Comparison of ENCODE assay signal across 1 cellular context in the genomic region with DNA sequence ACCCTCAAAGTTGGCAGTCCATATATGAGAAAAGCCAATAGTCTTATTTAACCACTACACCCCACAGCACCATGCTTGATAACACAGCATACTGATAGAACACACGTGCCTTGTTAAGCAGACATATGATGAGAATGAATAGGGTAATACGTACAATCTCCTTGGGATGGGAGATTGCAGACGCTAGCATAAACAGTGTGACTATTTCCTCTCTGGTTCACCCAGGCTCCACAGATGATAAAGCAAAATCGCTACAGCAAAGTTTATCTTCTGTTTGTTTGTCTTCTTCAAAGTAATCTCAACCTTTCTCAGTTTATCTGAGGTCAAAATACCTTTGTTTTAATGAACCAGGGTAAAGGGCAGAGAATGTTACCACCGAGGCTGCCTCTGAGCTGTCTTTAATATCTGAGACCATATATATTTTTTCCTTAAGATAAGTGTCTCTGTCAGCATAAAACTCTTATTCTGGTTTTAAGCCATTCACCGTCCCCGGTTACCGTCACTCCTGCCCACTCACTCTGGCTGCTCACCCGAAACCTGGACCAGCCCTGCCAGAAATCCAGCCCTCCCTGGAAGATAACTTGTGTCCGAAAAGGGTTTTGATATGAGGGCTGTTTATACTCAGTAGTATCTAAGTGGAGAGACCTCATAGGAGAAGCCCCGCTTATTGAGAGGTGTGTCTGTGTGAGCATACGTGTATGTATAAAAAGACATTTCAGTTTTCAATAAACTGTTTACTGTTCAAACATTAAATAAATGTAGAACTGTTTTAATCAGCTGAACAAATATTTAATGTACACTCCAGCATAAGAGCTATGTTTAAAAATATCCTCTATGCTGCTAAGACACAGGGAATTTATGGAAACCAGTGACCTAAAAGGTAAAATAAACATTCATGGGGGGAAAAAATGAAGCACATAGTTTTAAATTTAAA.
TF ChIP-seq lines count a peak whose summit lies in the region.

No MANE protein-coding gene starts in this region.

TF ChIP-seq in HepG2, 621 proteins besides CTCF, POLR2A, EP300 and RAD21 (continued from another document and continues in another):
- TF ChIP-seq, protein P1, sequence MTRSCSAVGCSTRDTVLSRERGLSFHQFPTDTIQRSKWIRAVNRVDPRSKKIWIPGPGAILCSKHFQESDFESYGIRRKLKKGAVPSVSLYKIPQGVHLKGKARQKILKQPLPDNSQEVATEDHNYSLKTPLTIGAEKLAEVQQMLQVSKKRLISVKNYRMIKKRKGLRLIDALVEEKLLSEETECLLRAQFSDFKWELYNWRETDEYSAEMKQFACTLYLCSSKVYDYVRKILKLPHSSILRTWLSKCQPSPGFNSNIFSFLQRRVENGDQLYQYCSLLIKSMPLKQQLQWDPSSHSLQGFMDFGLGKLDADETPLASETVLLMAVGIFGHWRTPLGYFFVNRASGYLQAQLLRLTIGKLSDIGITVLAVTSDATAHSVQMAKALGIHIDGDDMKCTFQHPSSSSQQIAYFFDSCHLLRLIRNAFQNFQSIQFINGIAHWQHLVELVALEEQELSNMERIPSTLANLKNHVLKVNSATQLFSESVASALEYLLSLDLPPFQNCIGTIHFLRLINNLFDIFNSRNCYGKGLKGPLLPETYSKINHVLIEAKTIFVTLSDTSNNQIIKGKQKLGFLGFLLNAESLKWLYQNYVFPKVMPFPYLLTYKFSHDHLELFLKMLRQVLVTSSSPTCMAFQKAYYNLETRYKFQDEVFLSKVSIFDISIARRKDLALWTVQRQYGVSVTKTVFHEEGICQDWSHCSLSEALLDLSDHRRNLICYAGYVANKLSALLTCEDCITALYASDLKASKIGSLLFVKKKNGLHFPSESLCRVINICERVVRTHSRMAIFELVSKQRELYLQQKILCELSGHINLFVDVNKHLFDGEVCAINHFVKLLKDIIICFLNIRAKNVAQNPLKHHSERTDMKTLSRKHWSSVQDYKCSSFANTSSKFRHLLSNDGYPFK (CRISPR knock-in tag; IDR thresholded peaks at IDR 0.05; ENCODE audit: borderline replicate concordance) = no peak
- TF ChIP-seq GABPB1 (CRISPR knock-in tag; IDR thresholded peaks at IDR 0.05) (no peak), HNF4A (CRISPR knock-in tag; IDR thresholded peaks at IDR 0.05) (peak; percentile 64; the same call in 1 of the 2 replicates), MIXL1 (CRISPR knock-in tag; IDR thresholded peaks at IDR 0.05) (peak; percentile 74; the same call in 1 of the 2 replicates), RCOR2 (CRISPR knock-in tag; IDR thresholded peaks at IDR 0.05) (0 out of 2 replicates have a peak, but pooled peaks have one; percentile 29), SRSF9 (IDR thresholded peaks at IDR 0.05; ENCODE audit: borderline replicate concordance, insufficient read depth, low read depth, low read length, poor library complexity, severe bottlenecking) (no peak), NR3C1 (CRISPR knock-in tag; IDR thresholded peaks at IDR 0.05) (no peak), SAP130 (CRISPR knock-in tag; IDR thresholded peaks at IDR 0.05; ENCODE audit: low read depth) (peak; percentile 45; the same call in 1 of the 2 replicates), CREM (IDR thresholded peaks at IDR 0.05) (peak; percentile 69; the same call in 1 of the 2 replicates), CREM (CRISPR knock-in tag; IDR thresholded peaks at IDR 0.05) (no peak), NR2F6 (IDR thresholded peaks at IDR 0.05) (peak; percentile 79), NR2F6 (CRISPR knock-in tag; IDR thresholded peaks at IDR 0.05) (peak; percentile 68), SOX5 (CRISPR knock-in tag; IDR thresholded peaks at IDR 0.05; ENCODE audit: borderline replicate concordance) (peak; percentile 90), THAP11 (CRISPR knock-in tag; IDR thresholded peaks at IDR 0.05) (peak; percentile 51; the same call in 1 of the 2 replicates), IRF2 (CRISPR knock-in tag; IDR thresholded peaks at IDR 0.05) (peak; percentile 49; the same call in 1 of the 2 replicates), ZBTB21 (CRISPR knock-in tag; IDR thresholded peaks at IDR 0.05) (peak; percentile 18; the same call in 1 of the 2 replicates), ZSCAN12 (CRISPR knock-in tag; IDR thresholded peaks at IDR 0.05) (no peak), ZNF431 (CRISPR knock-in tag; IDR thresholded peaks at IDR 0.05; ENCODE audit: borderline replicate concordance, low read depth) (no peak), HDAC2 (CRISPR knock-in tag; IDR thresholded peaks at IDR 0.05) (peak; percentile 44; the same call in 1 of the 2 replicates), DPF2 (CRISPR knock-in tag; IDR thresholded peaks at IDR 0.05; ENCODE audit: borderline replicate concordance, low read depth) (no peak), MED1 (CRISPR knock-in tag; IDR thresholded peaks at IDR 0.05) (peak; percentile 90), SP4 (CRISPR knock-in tag; IDR thresholded peaks at IDR 0.05) (no peak), NFE2 (CRISPR knock-in tag; IDR thresholded peaks at IDR 0.05) (peak; percentile 63; the same call in 1 of the 2 replicates), ZBTB7B (CRISPR knock-in tag; IDR thresholded peaks at IDR 0.05) (no peak), FOXA1 (IDR thresholded peaks at IDR 0.05) (no peak), FOXA1 (CRISPR knock-in tag; IDR thresholded peaks at IDR 0.05) (peak; percentile 19; the same call in 1 of the 2 replicates), ZNF879 (CRISPR knock-in tag; IDR thresholded peaks at IDR 0.05) (no peak), GATA4 (IDR thresholded peaks at IDR 0.05; ENCODE audit: borderline replicate concordance, low read depth) (peak; percentile 74; the same call in 1 of the 2 replicates), ZNF441 (CRISPR knock-in tag; IDR thresholded peaks at IDR 0.05; ENCODE audit: borderline replicate concordance) (no peak), NKX3-1 (CRISPR knock-in tag; IDR thresholded peaks at IDR 0.05) (no peak), MAFF (IDR thresholded peaks at IDR 0.05; ENCODE audit: low read depth, low read length) (peak; percentile 71), SOX13 (IDR thresholded peaks at IDR 0.05) (no peak), SOX13 (CRISPR knock-in tag; conservative IDR thresholded peaks at IDR 0.05 in 1 of 2, IDR thresholded peaks at IDR 0.05 in 1 of 2) (peak in 1 of 2 experiments; percentile 86; a peak in 2 of 4 replicates)
- TF ChIP-seq, protein P2, sequence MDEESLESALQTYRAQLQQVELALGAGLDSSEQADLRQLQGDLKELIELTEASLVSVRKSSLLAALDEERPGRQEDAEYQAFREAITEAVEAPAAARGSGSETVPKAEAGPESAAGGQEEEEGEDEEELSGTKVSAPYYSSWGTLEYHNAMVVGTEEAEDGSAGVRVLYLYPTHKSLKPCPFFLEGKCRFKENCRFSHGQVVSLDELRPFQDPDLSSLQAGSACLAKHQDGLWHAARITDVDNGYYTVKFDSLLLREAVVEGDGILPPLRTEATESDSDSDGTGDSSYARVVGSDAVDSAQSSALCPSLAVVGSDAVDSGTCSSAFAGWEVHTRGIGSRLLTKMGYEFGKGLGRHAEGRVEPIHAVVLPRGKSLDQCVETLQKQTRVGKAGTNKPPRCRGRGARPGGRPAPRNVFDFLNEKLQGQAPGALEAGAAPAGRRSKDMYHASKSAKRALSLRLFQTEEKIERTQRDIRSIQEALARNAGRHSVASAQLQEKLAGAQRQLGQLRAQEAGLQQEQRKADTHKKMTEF (CRISPR knock-in tag; IDR thresholded peaks at IDR 0.05) = peak; percentile 35; the same call in 1 of the 2 replicates
- TF ChIP-seq, protein P3, sequence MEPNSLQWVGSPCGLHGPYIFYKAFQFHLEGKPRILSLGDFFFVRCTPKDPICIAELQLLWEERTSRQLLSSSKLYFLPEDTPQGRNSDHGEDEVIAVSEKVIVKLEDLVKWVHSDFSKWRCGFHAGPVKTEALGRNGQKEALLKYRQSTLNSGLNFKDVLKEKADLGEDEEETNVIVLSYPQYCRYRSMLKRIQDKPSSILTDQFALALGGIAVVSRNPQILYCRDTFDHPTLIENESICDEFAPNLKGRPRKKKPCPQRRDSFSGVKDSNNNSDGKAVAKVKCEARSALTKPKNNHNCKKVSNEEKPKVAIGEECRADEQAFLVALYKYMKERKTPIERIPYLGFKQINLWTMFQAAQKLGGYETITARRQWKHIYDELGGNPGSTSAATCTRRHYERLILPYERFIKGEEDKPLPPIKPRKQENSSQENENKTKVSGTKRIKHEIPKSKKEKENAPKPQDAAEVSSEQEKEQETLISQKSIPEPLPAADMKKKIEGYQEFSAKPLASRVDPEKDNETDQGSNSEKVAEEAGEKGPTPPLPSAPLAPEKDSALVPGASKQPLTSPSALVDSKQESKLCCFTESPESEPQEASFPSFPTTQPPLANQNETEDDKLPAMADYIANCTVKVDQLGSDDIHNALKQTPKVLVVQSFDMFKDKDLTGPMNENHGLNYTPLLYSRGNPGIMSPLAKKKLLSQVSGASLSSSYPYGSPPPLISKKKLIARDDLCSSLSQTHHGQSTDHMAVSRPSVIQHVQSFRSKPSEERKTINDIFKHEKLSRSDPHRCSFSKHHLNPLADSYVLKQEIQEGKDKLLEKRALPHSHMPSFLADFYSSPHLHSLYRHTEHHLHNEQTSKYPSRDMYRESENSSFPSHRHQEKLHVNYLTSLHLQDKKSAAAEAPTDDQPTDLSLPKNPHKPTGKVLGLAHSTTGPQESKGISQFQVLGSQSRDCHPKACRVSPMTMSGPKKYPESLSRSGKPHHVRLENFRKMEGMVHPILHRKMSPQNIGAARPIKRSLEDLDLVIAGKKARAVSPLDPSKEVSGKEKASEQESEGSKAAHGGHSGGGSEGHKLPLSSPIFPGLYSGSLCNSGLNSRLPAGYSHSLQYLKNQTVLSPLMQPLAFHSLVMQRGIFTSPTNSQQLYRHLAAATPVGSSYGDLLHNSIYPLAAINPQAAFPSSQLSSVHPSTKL (CRISPR knock-in tag; IDR thresholded peaks at IDR 0.05) = peak; percentile 84
- TF ChIP-seq, protein P4, sequence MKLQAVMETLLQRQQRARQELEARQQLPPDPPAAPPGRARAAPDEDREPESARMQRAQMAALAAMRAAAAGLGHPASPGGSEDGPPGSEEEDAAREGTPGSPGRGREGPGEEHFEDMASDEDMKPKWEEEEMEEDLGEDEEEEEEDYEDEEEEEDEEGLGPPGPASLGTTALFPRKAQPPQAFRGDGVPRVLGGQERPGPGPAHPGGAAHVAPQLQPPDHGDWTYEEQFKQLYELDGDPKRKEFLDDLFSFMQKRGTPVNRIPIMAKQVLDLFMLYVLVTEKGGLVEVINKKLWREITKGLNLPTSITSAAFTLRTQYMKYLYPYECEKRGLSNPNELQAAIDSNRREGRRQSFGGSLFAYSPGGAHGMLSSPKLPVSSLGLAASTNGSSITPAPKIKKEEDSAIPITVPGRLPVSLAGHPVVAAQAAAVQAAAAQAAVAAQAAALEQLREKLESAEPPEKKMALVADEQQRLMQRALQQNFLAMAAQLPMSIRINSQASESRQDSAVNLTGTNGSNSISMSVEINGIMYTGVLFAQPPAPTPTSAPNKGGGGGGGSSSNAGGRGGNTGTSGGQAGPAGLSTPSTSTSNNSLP (IDR thresholded peaks at IDR 0.05; ENCODE audit: low read depth, low read length) = 0 out of 2 replicates have a peak, but pooled peaks have one; percentile 6
- TF ChIP-seq, protein P5, sequence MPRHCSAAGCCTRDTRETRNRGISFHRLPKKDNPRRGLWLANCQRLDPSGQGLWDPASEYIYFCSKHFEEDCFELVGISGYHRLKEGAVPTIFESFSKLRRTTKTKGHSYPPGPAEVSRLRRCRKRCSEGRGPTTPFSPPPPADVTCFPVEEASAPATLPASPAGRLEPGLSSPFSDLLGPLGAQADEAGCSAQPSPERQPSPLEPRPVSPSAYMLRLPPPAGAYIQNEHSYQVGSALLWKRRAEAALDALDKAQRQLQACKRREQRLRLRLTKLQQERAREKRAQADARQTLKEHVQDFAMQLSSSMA (CRISPR knock-in tag; IDR thresholded peaks at IDR 0.05) = no peak
- TF ChIP-seq, protein P6, sequence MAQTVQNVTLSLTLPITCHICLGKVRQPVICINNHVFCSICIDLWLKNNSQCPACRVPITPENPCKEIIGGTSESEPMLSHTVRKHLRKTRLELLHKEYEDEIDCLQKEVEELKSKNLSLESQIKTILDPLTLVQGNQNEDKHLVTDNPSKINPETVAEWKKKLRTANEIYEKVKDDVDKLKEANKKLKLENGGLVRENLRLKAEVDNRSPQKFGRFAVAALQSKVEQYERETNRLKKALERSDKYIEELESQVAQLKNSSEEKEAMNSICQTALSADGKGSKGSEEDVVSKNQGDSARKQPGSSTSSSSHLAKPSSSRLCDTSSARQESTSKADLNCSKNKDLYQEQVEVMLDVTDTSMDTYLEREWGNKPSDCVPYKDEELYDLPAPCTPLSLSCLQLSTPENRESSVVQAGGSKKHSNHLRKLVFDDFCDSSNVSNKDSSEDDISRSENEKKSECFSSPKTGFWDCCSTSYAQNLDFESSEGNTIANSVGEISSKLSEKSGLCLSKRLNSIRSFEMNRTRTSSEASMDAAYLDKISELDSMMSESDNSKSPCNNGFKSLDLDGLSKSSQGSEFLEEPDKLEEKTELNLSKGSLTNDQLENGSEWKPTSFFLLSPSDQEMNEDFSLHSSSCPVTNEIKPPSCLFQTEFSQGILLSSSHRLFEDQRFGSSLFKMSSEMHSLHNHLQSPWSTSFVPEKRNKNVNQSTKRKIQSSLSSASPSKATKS (CRISPR knock-in tag; IDR thresholded peaks at IDR 0.05) = no peak
- TF ChIP-seq, protein P7, sequence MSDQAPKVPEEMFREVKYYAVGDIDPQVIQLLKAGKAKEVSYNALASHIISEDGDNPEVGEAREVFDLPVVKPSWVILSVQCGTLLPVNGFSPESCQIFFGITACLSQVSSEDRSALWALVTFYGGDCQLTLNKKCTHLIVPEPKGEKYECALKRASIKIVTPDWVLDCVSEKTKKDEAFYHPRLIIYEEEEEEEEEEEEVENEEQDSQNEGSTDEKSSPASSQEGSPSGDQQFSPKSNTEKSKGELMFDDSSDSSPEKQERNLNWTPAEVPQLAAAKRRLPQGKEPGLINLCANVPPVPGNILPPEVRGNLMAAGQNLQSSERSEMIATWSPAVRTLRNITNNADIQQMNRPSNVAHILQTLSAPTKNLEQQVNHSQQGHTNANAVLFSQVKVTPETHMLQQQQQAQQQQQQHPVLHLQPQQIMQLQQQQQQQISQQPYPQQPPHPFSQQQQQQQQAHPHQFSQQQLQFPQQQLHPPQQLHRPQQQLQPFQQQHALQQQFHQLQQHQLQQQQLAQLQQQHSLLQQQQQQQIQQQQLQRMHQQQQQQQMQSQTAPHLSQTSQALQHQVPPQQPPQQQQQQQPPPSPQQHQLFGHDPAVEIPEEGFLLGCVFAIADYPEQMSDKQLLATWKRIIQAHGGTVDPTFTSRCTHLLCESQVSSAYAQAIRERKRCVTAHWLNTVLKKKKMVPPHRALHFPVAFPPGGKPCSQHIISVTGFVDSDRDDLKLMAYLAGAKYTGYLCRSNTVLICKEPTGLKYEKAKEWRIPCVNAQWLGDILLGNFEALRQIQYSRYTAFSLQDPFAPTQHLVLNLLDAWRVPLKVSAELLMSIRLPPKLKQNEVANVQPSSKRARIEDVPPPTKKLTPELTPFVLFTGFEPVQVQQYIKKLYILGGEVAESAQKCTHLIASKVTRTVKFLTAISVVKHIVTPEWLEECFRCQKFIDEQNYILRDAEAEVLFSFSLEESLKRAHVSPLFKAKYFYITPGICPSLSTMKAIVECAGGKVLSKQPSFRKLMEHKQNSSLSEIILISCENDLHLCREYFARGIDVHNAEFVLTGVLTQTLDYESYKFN (CRISPR knock-in tag; conservative IDR thresholded peaks at IDR 0.05) = peak; percentile 85
- TF ChIP-seq, protein P8, sequence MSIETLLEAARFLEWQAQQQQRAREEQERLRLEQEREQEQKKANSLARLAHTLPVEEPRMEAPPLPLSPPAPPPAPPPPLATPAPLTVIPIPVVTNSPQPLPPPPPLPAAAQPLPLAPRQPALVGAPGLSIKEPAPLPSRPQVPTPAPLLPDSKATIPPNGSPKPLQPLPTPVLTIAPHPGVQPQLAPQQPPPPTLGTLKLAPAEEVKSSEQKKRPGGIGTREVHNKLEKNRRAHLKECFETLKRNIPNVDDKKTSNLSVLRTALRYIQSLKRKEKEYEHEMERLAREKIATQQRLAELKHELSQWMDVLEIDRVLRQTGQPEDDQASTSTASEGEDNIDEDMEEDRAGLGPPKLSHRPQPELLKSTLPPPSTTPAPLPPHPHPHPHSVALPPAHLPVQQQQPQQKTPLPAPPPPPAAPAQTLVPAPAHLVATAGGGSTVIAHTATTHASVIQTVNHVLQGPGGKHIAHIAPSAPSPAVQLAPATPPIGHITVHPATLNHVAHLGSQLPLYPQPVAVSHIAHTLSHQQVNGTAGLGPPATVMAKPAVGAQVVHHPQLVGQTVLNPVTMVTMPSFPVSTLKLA (IDR thresholded peaks at IDR 0.05) = peak; percentile 85
